1 cellular context compared by ENCODE assay signal in genomic region chr6:7151381-7151780, GRCh38.
TF ChIP-seq lines count a peak whose summit lies in the region.

No MANE protein-coding gene starts in this region.

TF ChIP-seq in WTC11, 78 proteins besides CTCF, POLR2A, EP300 and RAD21 (continued from another document):
- TF ChIP-seq, protein P1, sequence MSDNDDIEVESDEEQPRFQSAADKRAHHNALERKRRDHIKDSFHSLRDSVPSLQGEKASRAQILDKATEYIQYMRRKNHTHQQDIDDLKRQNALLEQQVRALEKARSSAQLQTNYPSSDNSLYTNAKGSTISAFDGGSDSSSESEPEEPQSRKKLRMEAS (CRISPR knock-in tag; IDR thresholded peaks at IDR 0.05) = no peak
- no peak for TF ChIP-seq PRRX2 (CRISPR knock-in tag; IDR thresholded peaks at IDR 0.05)
- TF ChIP-seq ARID4B (CRISPR knock-in tag; IDR thresholded peaks at IDR 0.05; ENCODE audit: borderline replicate concordance) = no peak
